1 cellular context compared by ENCODE assay signal in the genomic region with DNA sequence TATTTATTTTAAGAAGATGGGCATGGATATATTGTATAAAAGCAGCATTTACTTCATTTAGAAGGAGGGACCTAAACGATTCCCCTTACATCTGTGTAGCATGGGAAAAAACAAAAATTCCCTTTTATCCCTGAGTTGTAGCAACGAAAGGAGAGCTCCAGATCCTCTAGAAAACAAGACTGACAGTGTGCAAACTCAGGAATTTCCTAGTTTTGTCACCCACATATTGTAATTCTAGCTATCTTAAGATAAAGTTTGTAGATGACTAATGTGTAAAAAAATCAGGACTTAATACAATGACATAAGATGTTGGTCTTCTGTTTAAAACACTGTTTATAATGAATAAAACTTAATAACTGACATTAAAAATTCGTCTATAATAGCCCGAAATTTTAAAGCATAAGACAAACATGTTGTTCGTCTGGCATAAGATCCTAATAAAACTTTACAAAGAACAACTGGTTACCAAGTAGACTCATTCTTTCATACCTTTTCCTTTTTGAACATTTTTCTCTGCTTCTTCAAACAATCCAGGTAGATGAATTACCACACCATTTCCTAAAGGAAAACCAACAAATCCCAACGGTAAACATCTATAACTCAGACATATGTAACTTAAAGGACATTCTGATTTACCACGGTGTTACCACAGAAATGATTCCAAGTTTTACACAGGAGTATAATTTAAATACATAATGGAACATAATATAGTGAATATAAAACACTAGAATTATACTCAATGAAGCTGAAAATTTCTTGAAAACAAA.
TF ChIP-seq lines count a peak whose summit lies in the region.

No MANE protein-coding gene starts in this region.

TF ChIP-seq in HCT116, 20 proteins besides CTCF, POLR2A, EP300 and RAD21:
- TF ChIP-seq CBX3 (IDR thresholded peaks at IDR 0.05; ENCODE audit: low read depth) (no peak), ZFX (IDR thresholded peaks at IDR 0.05) (no peak)
TF ChIP-seq in HCT116: peak in this region for 0.
